19 cellular contexts compared by ENCODE assay signal in the genomic region with DNA sequence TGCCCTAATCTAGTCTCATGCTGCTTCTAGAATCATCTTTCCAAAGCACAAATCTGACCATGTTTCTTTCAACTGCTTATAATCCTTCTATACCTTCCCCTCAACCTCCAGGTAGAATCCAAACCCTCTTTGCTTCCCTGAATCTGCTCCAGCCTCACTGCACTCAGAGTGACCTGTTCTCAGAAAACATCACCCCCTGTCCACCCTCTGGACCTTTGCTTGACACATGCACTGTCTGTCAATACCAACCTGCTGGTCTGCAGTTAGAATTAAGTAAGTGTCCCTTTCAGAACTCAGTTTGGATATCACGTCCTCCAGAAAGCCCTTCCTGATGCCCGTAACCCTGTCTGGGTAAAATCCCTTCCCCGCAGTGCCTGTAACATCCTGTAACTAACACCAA.
"Had no signal": no experiment of that assay in that cellular context is flagged by ENCODE, and none has a peak within 500 bp of the region (broad histone marks: within the 10 kb centered on the region; RNA-seq: fewer than 3 reads in every experiment).

No MANE protein-coding gene starts in this region.

- H3K4me3 Mint-ChIP-seq: central memory CD8-positive, alpha-beta T cell; naive thymus-derived CD8-positive, alpha-beta T cell; stimulated activated naive B cell treated with anti-CD40 and anti-IgM and Interleukin-4, amounts not matched to agents 10 μg/mL and 1 μg/mL and 100 μg/mL, for 72 hours had no signal

- H3K4me3 ChIP-seq: esophagus muscularis mucosa, gastroesophageal sphincter, left lung, mucosa of descending colon, ovary, skin epidermis, uterus had no signal

- ATAC-seq: gastroesophageal sphincter; left lung; mucosa of descending colon; naive thymus-derived CD8-positive, alpha-beta T cell; sciatic nerve; stimulated activated naive B cell treated with anti-CD40 and anti-IgM and Interleukin-4, amounts not matched to agents 10 μg/mL and 1 μg/mL and 100 μg/mL, for 72 hours had no signal

- H3K9me3 ChIP-seq: esophagus muscularis mucosa, gastroesophageal sphincter, left lung, mucosa of descending colon, ovary, uterus had no signal

- DNase-seq: effector memory CD4-positive, alpha-beta T cell; glutamatergic neuron; islet precursor cell; left lung; mucosa of descending colon; naive thymus-derived CD8-positive, alpha-beta T cell; nucleus accumbens; ovary; stimulated activated CD4-positive, alpha-beta T cell treated with anti-CD3 and anti-CD28 coated beads, Interleukin-2, amount 100 ng/mL, for 24 hours; stimulated activated CD4-positive, alpha-beta T cell treated with anti-CD3 and anti-CD28 coated beads, Interleukin-4, amount 100 ng/mL, for 4 hours; stimulated activated naive B cell treated with anti-CD40 and anti-IgM and Interleukin-4, amounts not matched to agents 10 μg/mL and 1 μg/mL and 100 μg/mL, for 72 hours; trophoblast cell; uterus had no signal

- H3K4me1 ChIP-seq: left lung, uterus had no signal

- H3K9me3 Mint-ChIP-seq: central memory CD8-positive, alpha-beta T cell; naive thymus-derived CD8-positive, alpha-beta T cell; stimulated activated naive B cell treated with anti-CD40 and anti-IgM and Interleukin-4, amounts not matched to agents 10 μg/mL and 1 μg/mL and 100 μg/mL, for 72 hours had no signal

- H3K4me1 Mint-ChIP-seq: central memory CD8-positive, alpha-beta T cell; naive thymus-derived CD8-positive, alpha-beta T cell had no signal

- H3K27ac ChIP-seq: epithelial cell of prostate, esophagus muscularis mucosa, gastroesophageal sphincter, left lung, ovary, skin epidermis, uterus had no signal

- H3K27me3 ChIP-seq: esophagus muscularis mucosa, left lung, ovary, uterus had no signal

- H3K27ac Mint-ChIP-seq: naive thymus-derived CD8-positive, alpha-beta T cell; stimulated activated naive B cell treated with anti-CD40 and anti-IgM and Interleukin-4, amounts not matched to agents 10 μg/mL and 1 μg/mL and 100 μg/mL, for 72 hours had no signal

- H3K36me3 Mint-ChIP-seq: naive thymus-derived CD8-positive, alpha-beta T cell; stimulated activated naive B cell treated with anti-CD40 and anti-IgM and Interleukin-4, amounts not matched to agents 10 μg/mL and 1 μg/mL and 100 μg/mL, for 72 hours had no signal

- H3K36me3 ChIP-seq: esophagus muscularis mucosa, gastroesophageal sphincter, left lung, ovary, uterus had no signal
